Comparison of ENCODE assay signal across 14 cellular contexts in the genomic region with DNA sequence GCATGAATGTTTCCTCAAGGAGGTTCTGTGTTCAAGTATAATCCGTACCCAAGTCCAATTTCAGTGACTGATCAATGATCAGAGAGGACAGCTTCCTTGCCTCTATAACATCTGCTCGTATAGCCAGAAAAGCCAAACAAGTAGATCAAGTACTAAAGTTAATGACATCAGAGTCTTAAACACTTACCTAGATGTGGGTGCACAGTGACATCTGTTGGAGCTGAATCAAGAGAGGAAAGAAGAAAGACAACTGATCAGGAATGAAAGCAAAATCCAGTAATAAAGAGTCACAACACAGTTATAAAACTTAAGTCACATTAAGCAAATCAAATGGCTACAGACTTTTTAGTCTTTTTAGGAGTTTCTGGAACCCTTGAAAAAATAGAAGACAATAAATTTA.
DNase-seq lines count a peak whose midpoint lies in the region; ATAC-seq, FAIRE-seq and TF ChIP-seq lines count a peak whose summit lies in the region.
"Had no signal": no experiment of that assay in that cellular context is flagged by ENCODE, and none has a peak within 500 bp of the region (broad histone marks: within the 10 kb centered on the region; RNA-seq: fewer than 3 reads in every experiment).

No MANE protein-coding gene starts in this region.

- CTCF ChIA-PET in A549 (lab: Yijun Ruan, JAX) = no interaction called here
- CTCF ChIA-PET in activated naive CD4-positive, alpha-beta T cell treated with anti-CD3 and anti-CD28 coated beads for 36 hours (lab: Charles Lee) = no interaction called here

- POLR2A ChIA-PET in A549 (lab: Yijun Ruan, JAX) = no interaction called here

- TF ChIP-seq EP300 in A549 (IDR thresholded peaks at IDR 0.05) = no peak

- peak; percentile 18 to 19; a peak in 1 of 5 replicates for TF ChIP-seq RAD21 in A549 (conservative IDR thresholded peaks at IDR 0.05 in 1 of 2, IDR thresholded peaks at IDR 0.05 in 1 of 2)

- 0% methylated on average over 2 of the region's 2 CpGs for WGBS in A549 (ENCODE audit: missing lambda C conversion rate)

- no peak for DNase-seq in A549 (ENCODE audit: low read depth in 1 of 2, low spot score in 1 of 2)
- DNase-seq in EL = peak; percentile 42
- DNase-seq in NCI-H82 treated with DMSO at 0.1 percent for 48 hours (lab: John Stamatoyannopoulos, UW; ENCODE audit: unreplicated experiment) = peak; percentile 76
- DNase-seq in dermis blood vessel endothelial cell = peak; percentile 52
- no peak for DNase-seq in activated CD4-positive, alpha-beta T cell treated with anti-CD3 and anti-CD28 coated beads for 4 hours
- DNase-seq in cerebellar nuclear complex (lab: John Stamatoyannopoulos, UW) = no peak
- no peak for DNase-seq in activated naive CD4-positive, alpha-beta T cell treated with anti-CD3 and anti-CD28 coated beads for 36 hours
- no peak for DNase-seq in activated T-cell treated with anti-CD3 and anti-CD28 coated beads, Interleukin-2, amount 50 U/mL, for 72 hours
- DNase-seq: gastrocnemius medialis, kidney, NCI-H1436, Peyer's patch had no signal

- intact Hi-C loops in activated naive CD4-positive, alpha-beta T cell treated with anti-CD3 and anti-CD28 coated beads for 36 hours (cut with micrococcal nuclease) = no loop called here

- no peak overlapping the region for H3K4me3 ChIP-seq in A549
- H3K4me3 ChIP-seq: gastrocnemius medialis, Peyer's patch had no signal

- H3K4me3 Mint-ChIP-seq in activated naive CD4-positive, alpha-beta T cell treated with anti-CD3 and anti-CD28 coated beads for 36 hours = no peak overlapping the region
- no peak overlapping the region for H3K4me3 Mint-ChIP-seq in activated T-cell treated with anti-CD3 and anti-CD28 coated beads, Interleukin-2, amount 50 U/mL, for 72 hours
- H3K4me3 Mint-ChIP-seq: dendritic cell treated with granulocyte-macrophage colony-stimulating factor and Interleukin-4, amounts not matched to agents 40 ng/mL and 50 ng/mL, for 4 days had no signal

- TF ChIP-seq POLR2A in A549 (IDR thresholded peaks at IDR 0.05; ENCODE audit: low read length) = no peak

- H3K36me3 Mint-ChIP-seq in activated naive CD4-positive, alpha-beta T cell treated with anti-CD3 and anti-CD28 coated beads for 36 hours (ENCODE audit: low read depth) = no peaks in the 10 kb centered on the region
- no peaks in the 10 kb centered on the region for H3K36me3 Mint-ChIP-seq in activated T-cell treated with anti-CD3 and anti-CD28 coated beads, Interleukin-2, amount 50 U/mL, for 72 hours (ENCODE audit: insufficient read depth in 2 of 2)

- H3K4me1 Mint-ChIP-seq in activated naive CD4-positive, alpha-beta T cell treated with anti-CD3 and anti-CD28 coated beads for 36 hours (ENCODE audit: low read depth) = no peaks in the 10 kb centered on the region
- no peaks in the 10 kb centered on the region for H3K4me1 Mint-ChIP-seq in activated T-cell treated with anti-CD3 and anti-CD28 coated beads, Interleukin-2, amount 50 U/mL, for 72 hours (ENCODE audit: low read depth)

- H3K9me3 Mint-ChIP-seq in activated naive CD4-positive, alpha-beta T cell treated with anti-CD3 and anti-CD28 coated beads for 36 hours = no peaks in the 10 kb centered on the region
- no peaks in the 10 kb centered on the region for H3K9me3 Mint-ChIP-seq in activated T-cell treated with anti-CD3 and anti-CD28 coated beads, Interleukin-2, amount 50 U/mL, for 72 hours
- H3K9me3 Mint-ChIP-seq: dendritic cell treated with granulocyte-macrophage colony-stimulating factor and Interleukin-4, amounts not matched to agents 40 ng/mL and 50 ng/mL, for 4 days had no signal

- no peak for FAIRE-seq in A549 (lab: Jason Lieb, UNC)
- FAIRE-seq: kidney had no signal

- H3K27me3 Mint-ChIP-seq in activated naive CD4-positive, alpha-beta T cell treated with anti-CD3 and anti-CD28 coated beads for 36 hours (ENCODE audit: low read depth) = peaks cover 2% of the 10 kb centered on the region
- H3K27me3 Mint-ChIP-seq in activated T-cell treated with anti-CD3 and anti-CD28 coated beads, Interleukin-2, amount 50 U/mL, for 72 hours (ENCODE audit: low read depth) = no peaks in the 10 kb centered on the region
- H3K27me3 Mint-ChIP-seq: dendritic cell treated with granulocyte-macrophage colony-stimulating factor and Interleukin-4, amounts not matched to agents 40 ng/mL and 50 ng/mL, for 4 days had no signal

- TF ChIP-seq CTCF in A549 (IDR thresholded peaks at IDR 0.05) = 0 out of 3 replicates have a peak, but pooled peaks have one; percentile 5

- ATAC-seq in A549 = no peak
- no peak for ATAC-seq in activated T-cell treated with anti-CD3 and anti-CD28 coated beads, Interleukin-2, amount 50 U/mL, for 72 hours (replicated peaks in 1 of 2)
- ATAC-seq: gastrocnemius medialis, sciatic nerve had no signal

- no peaks in the 10 kb centered on the region for H3K4me1 ChIP-seq in A549
- H3K4me1 ChIP-seq: gastrocnemius medialis, Peyer's patch had no signal

- H3K27ac ChIP-seq in A549 = no peak overlapping the region
- H3K27ac ChIP-seq: gastrocnemius medialis, Peyer's patch had no signal

- H3K9me3 ChIP-seq in A549 = no peaks in the 10 kb centered on the region
- H3K9me3 ChIP-seq: gastrocnemius medialis, Peyer's patch had no signal

- no peak overlapping the region for H3K27ac Mint-ChIP-seq in activated naive CD4-positive, alpha-beta T cell treated with anti-CD3 and anti-CD28 coated beads for 36 hours
- no peak overlapping the region for H3K27ac Mint-ChIP-seq in activated T-cell treated with anti-CD3 and anti-CD28 coated beads, Interleukin-2, amount 50 U/mL, for 72 hours
- H3K27ac Mint-ChIP-seq: dendritic cell treated with granulocyte-macrophage colony-stimulating factor and Interleukin-4, amounts not matched to agents 40 ng/mL and 50 ng/mL, for 4 days had no signal

- H3K4me2 ChIP-seq in A549 = no peak overlapping the region

TF ChIP-seq in A549, 52 proteins besides CTCF, POLR2A, EP300 and RAD21:
- TF ChIP-seq HOXA7 (CRISPR knock-in tag; IDR thresholded peaks at IDR 0.05) (no peak), SREBF2 (IDR thresholded peaks at IDR 0.05) (no peak), HEYL (CRISPR knock-in tag; IDR thresholded peaks at IDR 0.05) (no peak), RCOR1 (IDR thresholded peaks at IDR 0.05; ENCODE audit: low read depth, low read length) (no peak), NPAS2 (CRISPR knock-in tag; IDR thresholded peaks at IDR 0.05; ENCODE audit: borderline replicate concordance) (no peak), CEBPB (IDR thresholded peaks at IDR 0.05) (no peak), CBX8 (IDR thresholded peaks at IDR 0.05) (no peak), MYC (IDR thresholded peaks at IDR 0.05; ENCODE audit: borderline replicate concordance, low read length) (no peak), ZNF302 (CRISPR knock-in tag; IDR thresholded peaks at IDR 0.05) (no peak), NFE2L2 (conservative IDR thresholded peaks at IDR 0.05; ENCODE audit: low read length) (no peak), GATA3 (IDR thresholded peaks at IDR 0.05; ENCODE audit: borderline replicate concordance) (no peak), ESRRA (IDR thresholded peaks at IDR 0.05; ENCODE audit: borderline replicate concordance, low read length) (no peak), MAZ (IDR thresholded peaks at IDR 0.05; ENCODE audit: borderline replicate concordance, low read depth, low read length) (no peak)
- TF ChIP-seq, protein P1, sequence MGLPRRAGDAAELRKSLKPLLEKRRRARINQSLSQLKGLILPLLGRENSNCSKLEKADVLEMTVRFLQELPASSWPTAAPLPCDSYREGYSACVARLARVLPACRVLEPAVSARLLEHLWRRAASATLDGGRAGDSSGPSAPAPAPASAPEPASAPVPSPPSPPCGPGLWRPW (IDR thresholded peaks at IDR 0.05) = no peak

Comparison
In these comparisons a context has a peak if more than half of its experiments do, and no peak if none do; other contexts are left out.
1. DNase-seq: peak in EL (single experiment), NCI-H82 treated with DMSO at 0.1 percent for 48 hours (single experiment) and dermis blood vessel endothelial cell (single experiment); none in A549 (0 of 2), activated CD4-positive, alpha-beta T cell treated with anti-CD3 and anti-CD28 coated beads for 4 hours (0 of 2), cerebellar nuclear complex (0 of 2), activated naive CD4-positive, alpha-beta T cell treated with anti-CD3 and anti-CD28 coated beads for 36 hours (single experiment) and activated T-cell treated with anti-CD3 and anti-CD28 coated beads, Interleukin-2, amount 50 U/mL, for 72 hours (0 of 2).